ENCODE assay signal across 10 cellular contexts in genomic region chr2:171545086-171545485, GRCh38.
"Had no signal": no experiment of that assay in that cellular context is flagged by ENCODE, and none has a peak within 500 bp of the region (broad histone marks: within the 10 kb centered on the region; RNA-seq: fewer than 3 reads in every experiment).

No MANE protein-coding gene starts in this region.

- H3K9me3 Mint-ChIP-seq: HFFc6 had no signal

- H3K4me3 ChIP-seq: GM23248, HAP-1, K562 had no signal

- H3K4me3 Mint-ChIP-seq: HFFc6 had no signal

- H3K4me1 ChIP-seq: HAP-1 had no signal

- ATAC-seq: HCT116, HepG2, K562 had no signal

- H3K27ac ChIP-seq: GM23248, HL-60 had no signal

- DNase-seq: GOT3, H7, HFFc6, KG1 had no signal

- H3K36me3 ChIP-seq: HAP-1 had no signal

- H2AFZ ChIP-seq: GM23248 had no signal
